ENCODE assay signal across 8 cellular contexts in the genomic region with DNA sequence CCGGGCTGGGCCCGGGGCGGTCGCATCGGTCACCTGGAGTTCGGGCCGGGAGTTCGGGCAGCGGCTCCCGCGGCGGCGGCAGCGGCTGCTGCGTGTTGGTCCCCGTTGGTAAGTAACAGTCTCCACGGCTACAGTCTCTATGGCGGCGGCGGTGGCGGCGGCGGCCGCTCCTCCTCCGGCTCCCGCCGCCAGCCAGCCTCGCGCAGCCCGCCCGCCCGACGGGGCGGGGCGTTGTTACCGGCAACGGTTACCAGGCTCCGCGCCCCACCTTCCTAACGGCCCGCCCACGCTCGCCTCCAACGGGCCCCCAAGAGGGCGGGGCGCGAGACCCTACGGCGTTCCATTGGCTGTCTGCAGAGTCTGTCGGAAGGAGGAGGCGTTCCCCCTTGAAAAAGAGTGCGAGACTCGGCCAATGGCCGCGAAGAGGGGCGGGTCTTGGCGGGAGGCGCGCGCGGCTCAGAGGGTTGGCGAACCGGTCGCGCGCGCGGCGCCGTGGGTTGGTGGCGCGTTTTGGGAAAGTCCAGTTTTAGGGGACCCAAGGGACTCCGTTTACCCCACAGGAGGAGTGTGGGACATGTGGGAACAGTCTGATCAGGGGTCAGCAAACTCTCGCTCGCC. TPM values are rescaled to one million over a fixed set of nuclear protein-coding genes. Genes with fewer than 3 reads are reported as not detected.
DNase-seq lines count a peak whose midpoint lies in the region; ATAC-seq, FAIRE-seq and TF ChIP-seq lines count a peak whose summit lies in the region.

Gene RFX2 (minus strand): TSS at position 141 of the 618 bp plus-strand sequence. CDS start 63,004 bp downstream, outside the sequence.

- peak; percentile 98 to 99 (median 99) for DNase-seq in CD4-positive, CD25-positive, alpha-beta regulatory T cell
- DNase-seq in NCI-H748 (lab: John Stamatoyannopoulos, UW; ENCODE audit: unreplicated experiment) (peak; percentile 97), HepG2 (ENCODE audit: low spot score) (peak; percentile 96)
- peak; percentile 99 for DNase-seq in activated CD4-positive, alpha-beta T cell treated with anti-CD3 and anti-CD28 coated beads, Interleukin-2, amount 50 U/mL, for 1 hour
- DNase-seq in stimulated activated CD4-positive, alpha-beta T cell treated with anti-CD3 and anti-CD28 coated beads, Interleukin-2, amount 100 ng/mL, for 4 hours (ENCODE audit: low read depth), result peak; percentile 99

- H3K9ac ChIP-seq in HepG2 (ENCODE audit: insufficient read depth, low read depth, low read length), result peak within 1 kb of the TSS; percentile 67; the same call in 1 of the 2 replicates

- POLR2A ChIA-PET in HepG2 (lab: Yijun Ruan, JAX), result interaction anchor here (1.5 kb wide), 1 partner anchor 54 kb away, joined by 4 read pairs; no protein-coding TSS in a partner anchor

- TF ChIP-seq EP300 in HepG2 (IDR thresholded peaks at IDR 0.05; ENCODE audit: low read depth in 2 of 2, low read length in 2 of 2) (no peak), HepG2 (CRISPR knock-in tag; IDR thresholded peaks at IDR 0.05; ENCODE audit: borderline replicate concordance) (no peak)

- H3K4me1 ChIP-seq in CD4-positive, CD25-positive, alpha-beta regulatory T cell (ENCODE audit: control insufficient read depth, insufficient read depth, low read length, poor library complexity, severe bottlenecking), result peaks cover 14% of the 10 kb centered on the region
- H3K4me1 ChIP-seq in HepG2 (ENCODE audit: insufficient read depth, low read length), result peaks cover 29% of the 10 kb centered on the region

- H4K20me1 ChIP-seq in HepG2 (ENCODE audit: insufficient read depth, low read length), result no peaks in the 10 kb centered on the region

- no peaks in the 10 kb centered on the region for H3K36me3 Mint-ChIP-seq in CD4-positive, CD25-positive, alpha-beta regulatory T cell
- peaks cover 16% of the 10 kb centered on the region for H3K36me3 Mint-ChIP-seq in dendritic cell treated with granulocyte-macrophage colony-stimulating factor and Interleukin-4, amounts not matched to agents 40 ng/mL and 50 ng/mL, for 4 days (ENCODE audit: low read depth)

- peak within 1 kb of the TSS; percentile 83 for H3K4me2 ChIP-seq in HepG2 (ENCODE audit: low read depth, low read length)

- BruUV-seq in HepG2 (replicated peaks; lab: Mats Ljungman, UMichigan), result no TSS peak

- WGBS in HepG2 (ENCODE audit: low lambda C conversion rate), result 2% methylated on average over 10 of the region's 75 CpGs

- peak within 1 kb of the TSS; percentile 55 for H3K27ac ChIP-seq in CD4-positive, CD25-positive, alpha-beta regulatory T cell (ENCODE audit: insufficient read depth, low read length, poor library complexity, severe bottlenecking)
- H3K27ac ChIP-seq in HepG2 (ENCODE audit: extremely low read length, insufficient read depth, low read length), result no peak within 1 kb of the TSS

- peak in 1 of 2 experiments; percentile 34; a peak in 2 of 4 replicates for TF ChIP-seq POLR2A in HepG2 (IDR thresholded peaks at IDR 0.05; ENCODE audit: insufficient read depth in 1 of 2, low read depth in 2 of 2, low read length in 2 of 2)

- H2AFZ ChIP-seq in HepG2 (ENCODE audit: low read length), result no peak within 1 kb of the TSS

- CTCF ChIA-PET in HepG2 (lab: Yijun Ruan, JAX; ENCODE audit: low intra/inter-chr PET ratio, low total read pairs), result no interaction called here

- FAIRE-seq in HepG2 (lab: Jason Lieb, UNC), result peak; percentile 56

- H3K4me3 Mint-ChIP-seq in CD4-positive, CD25-positive, alpha-beta regulatory T cell, result peak within 1 kb of the TSS; percentile 89 to 97 (median 93)
- peak within 1 kb of the TSS; percentile 93 for H3K4me3 Mint-ChIP-seq in dendritic cell treated with granulocyte-macrophage colony-stimulating factor and Interleukin-4, amounts not matched to agents 40 ng/mL and 50 ng/mL, for 4 days

- H3K79me2 ChIP-seq in HepG2 (ENCODE audit: insufficient read depth, low read length), result no peaks in the 10 kb centered on the region

- H3K27me3 Mint-ChIP-seq in CD4-positive, CD25-positive, alpha-beta regulatory T cell, result peaks cover 27% of the 10 kb centered on the region
- H3K27me3 Mint-ChIP-seq in dendritic cell treated with granulocyte-macrophage colony-stimulating factor and Interleukin-4, amounts not matched to agents 40 ng/mL and 50 ng/mL, for 4 days, result peaks cover 7% of the 10 kb centered on the region

- no peaks in the 10 kb centered on the region for H3K9me3 ChIP-seq in CD4-positive, CD25-positive, alpha-beta regulatory T cell (ENCODE audit: control insufficient read depth in 2 of 2, low read length in 2 of 2)
- no peaks in the 10 kb centered on the region for H3K9me3 ChIP-seq in HepG2 (ENCODE audit: low read length)

- H3K4me3 ChIP-seq in CD4-positive, CD25-positive, alpha-beta regulatory T cell (ENCODE audit: low read depth, low read length), result peak within 1 kb of the TSS; percentile 64
- peak within 1 kb of the TSS; percentile 57 to 73 (median 63) for H3K4me3 ChIP-seq in HepG2 (replicated peaks in 1 of 3; ENCODE audit: insufficient read depth in 1 of 3, low read depth in 2 of 3, low read length in 3 of 3)

- intact Hi-C loops in dendritic cell treated with granulocyte-macrophage colony-stimulating factor and Interleukin-4, amounts not matched to agents 40 ng/mL and 50 ng/mL, for 4 days (cut with micrococcal nuclease), result loop anchor here (2.0 to 5.0 kb wide), 3 partner anchors 44 to 208 kb away; partner anchors contain the start of genes NDUFA11 and VMAC
- intact Hi-C loops in HepG2 (cut with micrococcal nuclease; ENCODE audit: unreplicated experiment), result no loop called here

- ATAC-seq in CD4-positive, CD25-positive, alpha-beta regulatory T cell (ENCODE audit: low read depth in 2 of 2), result peak; percentile 98 to 99
- peak; percentile 96 for ATAC-seq in GM19397 (IDR thresholded peaks at IDR 0.05; ENCODE audit: unreplicated experiment)
- ATAC-seq in HG03558 (IDR thresholded peaks at IDR 0.05; ENCODE audit: extremely low read depth, unreplicated experiment), result peak; percentile 78
- peak; percentile 98 for ATAC-seq in HepG2

- H3K27me3 ChIP-seq in CD4-positive, CD25-positive, alpha-beta regulatory T cell (ENCODE audit: control insufficient read depth, insufficient read depth, low read length), result peaks cover 3% of the 10 kb centered on the region
- peaks cover 0 to 10% of the 10 kb centered on the region in 2 experiments; a peak in 2 of 5 replicates for H3K27me3 ChIP-seq in HepG2 (ENCODE audit: control insufficient read depth in 1 of 2, insufficient read depth in 2 of 2, low read length in 2 of 2)

- TF ChIP-seq RAD21 in HepG2 (CRISPR knock-in tag; IDR thresholded peaks at IDR 0.05), result no peak

- H3K4me1 Mint-ChIP-seq in CD4-positive, CD25-positive, alpha-beta regulatory T cell, result peaks cover 9 to 36% (median 22%) of the 10 kb centered on the region in 4 donors
- H3K4me1 Mint-ChIP-seq in dendritic cell treated with granulocyte-macrophage colony-stimulating factor and Interleukin-4, amounts not matched to agents 40 ng/mL and 50 ng/mL, for 4 days (ENCODE audit: low read depth), result peaks cover 49% of the 10 kb centered on the region

- H3K36me3 ChIP-seq in CD4-positive, CD25-positive, alpha-beta regulatory T cell (ENCODE audit: control insufficient read depth, insufficient read depth, low read length), result no peaks in the 10 kb centered on the region
- no peaks in the 10 kb centered on the region for H3K36me3 ChIP-seq in HepG2 (replicated peaks in 1 of 2; ENCODE audit: control insufficient read depth in 1 of 2, insufficient read depth in 2 of 2, low read length in 2 of 2)

- TF ChIP-seq CTCF in HepG2 (CRISPR knock-in tag; IDR thresholded peaks at IDR 0.05), result no peak

- H3K27ac Mint-ChIP-seq in CD4-positive, CD25-positive, alpha-beta regulatory T cell, result peak within 1 kb of the TSS in 2 of 3 donors; percentile 89 to 90
- peak within 1 kb of the TSS; percentile 94 for H3K27ac Mint-ChIP-seq in dendritic cell treated with granulocyte-macrophage colony-stimulating factor and Interleukin-4, amounts not matched to agents 40 ng/mL and 50 ng/mL, for 4 days

- in situ Hi-C loops in HepG2 (cut with HindIII; ENCODE audit: extremely low pct_ligation_motif_present, low pct_unique_long_range_greater_than_20kb), result no loop called here

- H3K9me3 Mint-ChIP-seq in CD4-positive, CD25-positive, alpha-beta regulatory T cell, result peaks cover 0 to 4% (median 0%) of the 10 kb centered on the region in 7 donors
- H3K9me3 Mint-ChIP-seq in dendritic cell treated with granulocyte-macrophage colony-stimulating factor and Interleukin-4, amounts not matched to agents 40 ng/mL and 50 ng/mL, for 4 days, result no peaks in the 10 kb centered on the region

RNA-seq across cellular contexts. Expression of gene RFX2, which starts in this region (rescaled TPM):
- total RNA-seq in CD4-positive, CD25-positive, alpha-beta regulatory T cell, result 3.3 TPM
- 1 to 10 TPM; 1.3 to 3.0 (median 1.9) TPM for polyA plus RNA-seq in CD4-positive, CD25-positive, alpha-beta regulatory T cell
- 1.3 and 2.8 TPM in 2 replicates for total RNA-seq in HepG2 (2016; rRNA removed; fragmentation: Illumina TruSeq; extraction: Trizol)
- 2.6 and 7.1 TPM in 2 replicates for total RNA-seq in HepG2 (2016; cell fraction: cytosol; rRNA removed; fragmentation: Illumina TruSeq; extraction: Trizol; ENCODE audit: low read depth)
- 1.5 and 2.5 TPM in 2 replicates for total RNA-seq in HepG2 (2016; cell fraction: insoluble cytoplasmic fraction; rRNA removed; fragmentation: Illumina TruSeq; extraction: Trizol)
- total RNA-seq in HepG2 (2016; cell fraction: membrane; rRNA removed; fragmentation: Illumina TruSeq; extraction: Trizol), result 1.8 and 2.4 TPM in 2 replicates
- 2.4 and 3.9 TPM in 2 replicates for total RNA-seq in HepG2 (2016; cell fraction: nucleus; rRNA removed; fragmentation: Illumina TruSeq; extraction: Trizol)
- polyA plus RNA-seq in HepG2 (2011; rRNA removed), result 2.4 and 3.3 TPM in 2 replicates
- 1.5 and 2.4 TPM in 2 replicates for polyA plus RNA-seq in HepG2 (2011; cell fraction: cytosol; rRNA removed)
- 3.3 and 4.9 TPM in 2 replicates for polyA plus RNA-seq in HepG2 (2011; cell fraction: nucleus; rRNA removed)
- polyA plus RNA-seq in HepG2 (2012), result 1.1 and 2.1 TPM in 2 replicates
- polyA plus RNA-seq in HepG2 (2016; cell fraction: cytosol; fragmentation: Illumina TruSeq; extraction: Trizol; ENCODE audit: low read depth), result 3.0 and 3.6 TPM in 2 replicates
- 1.2 and 1.3 TPM in 2 replicates for polyA plus RNA-seq in HepG2 (2016; cell fraction: insoluble cytoplasmic fraction; fragmentation: Illumina TruSeq; extraction: Trizol; ENCODE audit: low read depth)
- polyA plus RNA-seq in HepG2 (2016; cell fraction: membrane; fragmentation: Illumina TruSeq; extraction: Trizol; ENCODE audit: low read depth), result 1.8 and 2.9 TPM in 2 replicates
- polyA plus RNA-seq in HepG2 (2016; cell fraction: nucleus; fragmentation: Illumina TruSeq; extraction: Trizol; ENCODE audit: insufficient read depth, low read depth), result 3.0 and 6.2 TPM in 2 replicates
- 5.3 and 9.1 TPM in 2 replicates for polyA minus RNA-seq in HepG2 (2011; rRNA and poly(A)+ RNA removed; ENCODE audit: low replicate concordance)
- 1.3 and 3.3 TPM in 2 replicates for polyA minus RNA-seq in HepG2 (2011; cell fraction: cytosol; rRNA and poly(A)+ RNA removed)
- polyA minus RNA-seq in HepG2 (2011; cell fraction: nucleus; rRNA and poly(A)+ RNA removed), result 3.6 and 6.2 TPM in 2 replicates
